8 cellular contexts compared by ENCODE assay signal in the genomic region with DNA sequence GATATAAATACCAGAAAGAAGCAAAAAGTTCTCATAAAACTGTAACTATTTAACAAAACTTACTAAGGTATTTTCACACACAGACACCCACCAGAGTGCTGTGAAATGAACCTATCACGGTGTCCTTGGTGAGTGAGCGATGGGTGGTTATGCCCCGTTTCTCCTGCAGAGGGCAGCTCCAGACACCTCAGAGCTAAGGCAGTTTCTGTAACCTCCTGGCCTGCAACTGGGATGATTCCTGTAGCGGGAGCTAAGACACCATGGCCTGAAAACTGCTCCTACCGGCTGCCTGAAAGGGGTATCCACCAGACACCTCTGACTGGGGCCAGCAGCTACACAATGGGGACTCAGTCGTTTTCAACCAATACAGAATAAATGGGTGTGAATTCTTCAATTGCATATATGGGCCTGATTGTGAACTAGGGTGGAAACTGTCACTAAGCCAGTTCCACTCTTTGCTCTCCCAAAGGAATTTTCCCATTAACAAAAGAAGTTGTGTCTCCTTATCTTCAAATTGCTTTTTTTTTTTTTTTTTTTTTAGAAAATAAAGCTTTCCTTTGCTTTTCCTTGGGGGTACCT.
A peak's percentile ranks its signal among the peaks of the same experiment; 100 is the strongest.
DNase-seq lines count a peak whose midpoint lies in the region; ATAC-seq lines count a peak whose summit lies in the region.

No MANE protein-coding gene starts in this region.

- in situ Hi-C loops in T47D (cut with HindIII; ENCODE audit: low pct_unique_long_range_greater_than_20kb, low sequenced_read_pairs): no loop called here

- ATAC-seq in GM21360 (IDR thresholded peaks at IDR 0.05; ENCODE audit: unreplicated experiment) (peak; percentile 99), HG03469 (IDR thresholded peaks at IDR 0.05; ENCODE audit: unreplicated experiment) (peak; percentile 97)

- DNase-seq in NCI-H1417 (lab: John Stamatoyannopoulos, UW): peak; percentile 4 to 48 (median 21)
- DNase-seq in NCI-H1417 treated with DMSO at 0.1 percent for 48 hours (lab: John Stamatoyannopoulos, UW): no peak
- peak; percentile 31 for DNase-seq in OCI-M2 (lab: John Stamatoyannopoulos, UW; ENCODE audit: unreplicated experiment)
- peak; percentile 25 to 79 for DNase-seq in T47D (ENCODE audit: low read depth in 1 of 2, low spot score in 1 of 2)
- DNase-seq in midbrain (lab: John Stamatoyannopoulos, UW): peak; percentile 8
- DNase-seq in NK-92 treated with Interleukin-12 subunit alpha and Interleukin-12 subunit beta, amount 100 ng/mL, for 24 hours (lab: John Stamatoyannopoulos, UW): no peak

Comparison
In these comparisons a context has a peak if more than half of its experiments do, and no peak if none do; other contexts are left out.
1. DNase-seq: peak in NCI-H1417 (3 of 3), OCI-M2 (single experiment), T47D (2 of 2) and midbrain (single experiment); none in NCI-H1417 treated with DMSO at 0.1 percent for 48 hours (single experiment) and NK-92 treated with Interleukin-12 subunit alpha and Interleukin-12 subunit beta, amount 100 ng/mL, for 24 hours (single experiment).